In the genomic region with DNA sequence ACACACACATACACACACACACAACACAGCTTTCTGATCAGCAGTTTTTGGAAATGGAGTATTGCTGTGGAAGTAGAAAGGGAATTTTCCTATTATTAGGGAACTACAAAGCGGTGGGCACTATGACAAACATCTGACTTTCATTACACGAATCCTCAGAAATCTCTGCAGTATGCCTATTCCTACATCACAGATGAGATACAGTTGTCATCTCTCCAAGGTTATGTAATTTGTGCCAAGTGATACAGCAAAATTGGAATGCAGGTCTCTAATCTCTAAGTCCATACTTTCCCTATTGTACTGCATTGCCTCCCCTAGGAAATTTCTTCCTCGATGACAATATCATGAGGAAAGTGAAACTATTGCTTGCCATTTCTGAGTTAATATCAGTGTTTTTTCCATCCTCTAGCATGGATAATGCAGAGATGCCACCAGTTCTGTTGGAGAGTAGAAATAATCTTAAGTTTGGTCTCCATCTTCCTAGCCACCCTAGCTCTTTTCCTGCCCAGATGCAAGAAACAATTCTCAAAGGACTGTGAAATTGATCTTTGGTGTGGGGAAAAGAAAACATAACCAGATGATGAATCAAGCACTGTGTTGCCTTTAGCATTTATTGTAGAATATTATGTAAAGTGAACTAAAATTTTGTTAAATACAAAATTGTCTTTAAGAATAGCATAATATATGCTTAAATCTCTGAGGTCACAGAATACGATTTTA, we compare ENCODE assay signal across 29 cellular contexts.
A peak's percentile ranks its signal among the peaks of the same experiment; 100 is the strongest.
DNase-seq lines count a peak whose midpoint lies in the region; TF ChIP-seq lines count a peak whose summit lies in the region.
"Had no signal": no experiment of that assay in that cellular context is flagged by ENCODE, and none has a peak within 500 bp of the region (broad histone marks: within the 10 kb centered on the region; RNA-seq: fewer than 3 reads in every experiment).

No MANE protein-coding gene starts in this region.

- no peak overlapping the region for H3K9ac ChIP-seq in skeletal muscle satellite cell (ENCODE audit: low read depth, low read length)

- H3K9me3 ChIP-seq in skeletal muscle satellite cell (replicated peaks; ENCODE audit: low read length) = no peaks in the 10 kb centered on the region
- H3K9me3 ChIP-seq in CD4-positive, alpha-beta memory T cell (ENCODE audit: control insufficient read depth in 1 of 2, low read length in 2 of 2) = no peaks in the 10 kb centered on the region
- H3K9me3 ChIP-seq: psoas muscle, thyroid gland, vagina had no signal

- H3K27ac Mint-ChIP-seq in CD4-positive, alpha-beta memory T cell = no peak overlapping the region
- H3K27ac Mint-ChIP-seq: activated CD4-positive, alpha-beta memory T cell treated with anti-CD3 and anti-CD28 coated beads, Interleukin-2, amount 10 ng/mL, durations not matched to agents 7 days and 5 days; CD4-positive, alpha-beta T cell; stimulated activated naive CD8-positive, alpha-beta T cell treated with anti-CD3 and anti-CD28 coated beads, Interleukin-15, amount 100 ng/mL, for 72 hours had no signal

- H3K4me3 Mint-ChIP-seq in CD4-positive, alpha-beta memory T cell = no peak overlapping the region
- H3K4me3 Mint-ChIP-seq: activated CD4-positive, alpha-beta memory T cell treated with anti-CD3 and anti-CD28 coated beads, Interleukin-2, amount 10 ng/mL, durations not matched to agents 7 days and 5 days; CD4-positive, alpha-beta T cell; stimulated activated naive CD8-positive, alpha-beta T cell treated with anti-CD3 and anti-CD28 coated beads, Interleukin-15, amount 100 ng/mL, for 72 hours had no signal

- H3K4me1 ChIP-seq in skeletal muscle satellite cell (ENCODE audit: control insufficient read depth, insufficient read depth, low read length) = peaks cover 18% of the 10 kb centered on the region
- H3K4me1 ChIP-seq in CD4-positive, alpha-beta memory T cell (ENCODE audit: insufficient read depth, low read length) = no peaks in the 10 kb centered on the region
- H3K4me1 ChIP-seq: psoas muscle, thyroid gland, vagina had no signal

- POLR2A ChIA-PET in CD4-positive, alpha-beta memory T cell (lab: Charles Lee; ENCODE audit: partially characterized antibody) = no interaction called here

- H3K4me1 Mint-ChIP-seq in CD4-positive, alpha-beta memory T cell = peaks cover 0 to 8% (median 0%) of the 10 kb centered on the region in 4 donors
- H3K4me1 Mint-ChIP-seq: activated CD4-positive, alpha-beta memory T cell treated with anti-CD3 and anti-CD28 coated beads, Interleukin-2, amount 10 ng/mL, durations not matched to agents 7 days and 5 days; stimulated activated naive CD8-positive, alpha-beta T cell treated with anti-CD3 and anti-CD28 coated beads, Interleukin-15, amount 100 ng/mL, for 72 hours had no signal

- H3K27me3 Mint-ChIP-seq in CD4-positive, alpha-beta memory T cell = no peaks in the 10 kb centered on the region
- H3K27me3 Mint-ChIP-seq: activated CD4-positive, alpha-beta memory T cell treated with anti-CD3 and anti-CD28 coated beads, Interleukin-2, amount 10 ng/mL, durations not matched to agents 7 days and 5 days; CD4-positive, alpha-beta T cell; stimulated activated naive CD8-positive, alpha-beta T cell treated with anti-CD3 and anti-CD28 coated beads, Interleukin-15, amount 100 ng/mL, for 72 hours had no signal

- peaks cover 0 to 8% (median 2%) of the 10 kb centered on the region in 8 donors for H3K9me3 Mint-ChIP-seq in CD4-positive, alpha-beta memory T cell

- DNase-seq in GM04504 (ENCODE audit: low read depth) (peak; percentile 16), astrocyte of the spinal cord (ENCODE audit: low read depth, low spot score) (peak; percentile 45), fibroblast of peridontal ligament (ENCODE audit: extremely low read depth) (peak; percentile 82), anterior cingulate cortex (lab: John Stamatoyannopoulos, UW) (no peak), NCI-H1048 (lab: John Stamatoyannopoulos, UW) (no peak)
- DNase-seq in CD4-positive, alpha-beta memory T cell = no peak
- DNase-seq in activated effector memory CD4-positive, alpha-beta T cell treated with anti-CD3 and anti-CD28 coated beads, Interleukin-2, amount 50 U/mL, for 16 hours = no peak
- DNase-seq: activated CD4-positive, alpha-beta memory T cell treated with anti-CD3 and anti-CD28 coated beads, Interleukin-2, amount 10 ng/mL, durations not matched to agents 7 days and 5 days; activated CD4-positive, alpha-beta T cell treated with anti-CD3 and anti-CD28 coated beads for 1 hour; activated CD8-positive, alpha-beta memory T cell treated with anti-CD3 and anti-CD28 coated beads, Interleukin-2, amount 50 U/mL, for 48 hours; activated naive CD4-positive, alpha-beta T cell treated with anti-CD3 and anti-CD28 coated beads, Interleukin-2, amount 50 U/mL, for 16 hours; AML-193; CD4-positive, alpha-beta T cell; cerebellar nuclear complex; DMS 273 treated with DMSO at 0.1 percent for 48 hours; hippocampal formation; mesendoderm; NCI-H1417 treated with DMSO at 0.1 percent for 48 hours; NCI-H2081; NCI-H446 treated with DMSO at 0.1 percent for 48 hours; NCI-H82; psoas muscle; stimulated activated CD8-positive, alpha-beta memory T cell treated with anti-CD3 and anti-CD28 coated beads, Interleukin-4, amount 100 ng/mL, for 48 hours; stimulated activated naive CD8-positive, alpha-beta T cell treated with anti-CD3 and anti-CD28 coated beads, Interleukin-15, amount 100 ng/mL, for 72 hours; thyroid gland had no signal

- in situ Hi-C loops in astrocyte of the spinal cord (cut with HindIII; ENCODE audit: low sequenced_read_pairs) = no loop called here

- H3K27me3 ChIP-seq in skeletal muscle satellite cell (ENCODE audit: control insufficient read depth, insufficient read depth, low read length) = no peaks in the 10 kb centered on the region
- H3K27me3 ChIP-seq in CD4-positive, alpha-beta memory T cell (ENCODE audit: insufficient read depth, low read length) = no peaks in the 10 kb centered on the region
- H3K27me3 ChIP-seq: thyroid gland, vagina had no signal

- peaks cover 9 to 33% of the 10 kb centered on the region in 2 donors for H3K36me3 Mint-ChIP-seq in CD4-positive, alpha-beta memory T cell

- peak overlapping the region; percentile 42 for H3K4me2 ChIP-seq in skeletal muscle satellite cell (ENCODE audit: low read length)

- no peak overlapping the region for H3K27ac ChIP-seq in CD4-positive, alpha-beta memory T cell (ENCODE audit: low read depth, low read length)
- H3K27ac ChIP-seq: psoas muscle, RWPE1, skin epidermis, thyroid gland, vagina had no signal

- CTCF ChIA-PET in CD4-positive, alpha-beta memory T cell (lab: Charles Lee; ENCODE audit: partially characterized antibody) = no interaction called here

- intact Hi-C loops in CD4-positive, alpha-beta memory T cell (cut with micrococcal nuclease) = no loop called here

- H3K36me3 ChIP-seq in skeletal muscle satellite cell (ENCODE audit: insufficient read depth, low read length) = no peaks in the 10 kb centered on the region
- H3K36me3 ChIP-seq in CD4-positive, alpha-beta memory T cell (ENCODE audit: insufficient read depth, low read length) = no peaks in the 10 kb centered on the region
- H3K36me3 ChIP-seq: thyroid gland, vagina had no signal

- H3K4me3 ChIP-seq in astrocyte of the spinal cord (ENCODE audit: low read depth, low read length) = no peak overlapping the region
- H3K4me3 ChIP-seq in skeletal muscle satellite cell (ENCODE audit: low read length) = peak overlapping the region; percentile 25
- no peak overlapping the region for H3K4me3 ChIP-seq in CD4-positive, alpha-beta memory T cell (ENCODE audit: low read length in 2 of 2)
- H3K4me3 ChIP-seq: psoas muscle, skin epidermis, thyroid gland, vagina had no signal

- no peak for TF ChIP-seq CTCF in astrocyte of the spinal cord (IDR thresholded peaks at IDR 0.05; ENCODE audit: low read depth, low read length)

Comparison
In these comparisons a context has a peak if more than half of its experiments do, and no peak if none do; other contexts are left out.
1. DNase-seq: peak in GM04504 (single experiment), astrocyte of the spinal cord (single experiment) and fibroblast of peridontal ligament (single experiment); none in anterior cingulate cortex (0 of 58), CD4-positive, alpha-beta memory T cell (0 of 5), activated effector memory CD4-positive, alpha-beta T cell treated with anti-CD3 and anti-CD28 coated beads, Interleukin-2, amount 50 U/mL, for 16 hours (single experiment) and NCI-H1048 (single experiment).